1 cellular context compared by ENCODE assay signal in genomic region chr13:48320396-48320790, GRCh38.
TF ChIP-seq lines count a peak whose summit lies in the region.

No MANE protein-coding gene starts in this region.

TF ChIP-seq in liver, 16 proteins besides CTCF, POLR2A, EP300 and RAD21 (continued from another document):
- no peak for TF ChIP-seq REST (IDR thresholded peaks at IDR 0.05)
- TF ChIP-seq ATF3 (IDR thresholded peaks at IDR 0.05), result no peak
